In genomic region chr2:205695460-205695979, GRCh38 we compare ENCODE assay signal across 17 cellular contexts. TPM values are rescaled to one million over a fixed set of nuclear protein-coding genes. Genes with fewer than 3 reads are reported as not detected.
DNase-seq lines count a peak whose midpoint lies in the region; ATAC-seq and TF ChIP-seq lines count a peak whose summit lies in the region.
"Had no signal": no experiment of that assay in that cellular context is flagged by ENCODE, and none has a peak within 500 bp of the region (broad histone marks: within the 10 kb centered on the region; RNA-seq: fewer than 3 reads in every experiment).

No MANE protein-coding gene starts in this region.

- in situ Hi-C loops in gastrocnemius medialis (cut with MboI; ENCODE audit: low sequenced_read_pairs in 4 of 4) = loop anchor here in 1 of 4 donors (25.0 kb wide), 1 partner anchor 1383 kb away; no protein-coding TSS in a partner anchor

- H3K9ac ChIP-seq in rectal smooth muscle tissue (ENCODE audit: low read length) = no peak overlapping the region

- H3K4me3 ChIP-seq in rectal smooth muscle tissue (ENCODE audit: low read length) (peak overlapping the region; percentile 10), gastrocnemius medialis (no peak overlapping the region)
- H3K4me3 ChIP-seq: adrenal gland, HAP-1, heart right ventricle had no signal

- DNase-seq in CD1c-positive myeloid dendritic cell (ENCODE audit: extremely low spot score) (peak; percentile 59), RPMI7951 (ENCODE audit: low read depth) (peak; percentile 90), fibroblast of gingiva (ENCODE audit: low read depth) (peak; percentile 86), DMS53 (lab: John Stamatoyannopoulos, UW) (no peak), NCI-H2171 treated with DMSO at 0.1 percent for 48 hours (lab: John Stamatoyannopoulos, UW) (no peak), gastrocnemius medialis (no peak), germinal center (ENCODE audit: low spot score) (no peak)
- DNase-seq: activated CD8-positive, alpha-beta memory T cell treated with anti-CD3 and anti-CD28 coated beads, Interleukin-2, amount 50 U/mL, for 4 hours; adrenal gland; BE2C; DMS79; heart right ventricle; NCI-H1105 treated with DMSO at 0.1 percent for 48 hours; NCI-H524 treated with DMSO at 0.1 percent for 48 hours had no signal

- intact Hi-C loops in gastrocnemius medialis (cut with DNase I; ENCODE audit: low total_unique reads) = no loop called here

- H3K9me3 ChIP-seq in gastrocnemius medialis = no peaks in the 10 kb centered on the region
- H3K9me3 ChIP-seq: adrenal gland, BE2C, HAP-1, heart right ventricle had no signal

- TF ChIP-seq CTCF in gastrocnemius medialis (IDR thresholded peaks at IDR 0.05 in 4 of 5, conservative IDR thresholded peaks at IDR 0.05 in 1 of 5) = no peak

- H3K36me3 ChIP-seq in rectal smooth muscle tissue (ENCODE audit: control insufficient read depth, insufficient read depth, low read length) (no peaks in the 10 kb centered on the region), gastrocnemius medialis (no peaks in the 10 kb centered on the region)
- H3K36me3 ChIP-seq: BE2C, HAP-1 had no signal

- no peak for ATAC-seq in gastrocnemius medialis
- ATAC-seq: heart right ventricle had no signal

- peaks cover 94% of the 10 kb centered on the region for H3K4me1 ChIP-seq in rectal smooth muscle tissue (ENCODE audit: control insufficient read depth, insufficient read depth, low read length)
- H3K4me1 ChIP-seq in gastrocnemius medialis = no peaks in the 10 kb centered on the region

- no peak for TF ChIP-seq POLR2A in gastrocnemius medialis (IDR thresholded peaks at IDR 0.05)

- H3K27me3 ChIP-seq in rectal smooth muscle tissue (ENCODE audit: control insufficient read depth, insufficient read depth, low read length) = no peaks in the 10 kb centered on the region
- no peaks in the 10 kb centered on the region for H3K27me3 ChIP-seq in gastrocnemius medialis
- H3K27me3 ChIP-seq: adrenal gland, BE2C, heart right ventricle had no signal

- H3K27ac ChIP-seq in rectal smooth muscle tissue (ENCODE audit: low read depth, low read length) (peak overlapping the region; percentile 97), gastrocnemius medialis (no peak overlapping the region)
- H3K27ac ChIP-seq: VCaP had no signal

RNA-seq across cellular contexts. Expression of gene NRP2, which starts 13.2 kb away (rescaled TPM):
- total RNA-seq in RPMI7951 (2014; rRNA removed; shearing (Covaris generic)) = 57.7 and 73.5 TPM in 2 replicates
- 1 to 10 TPM; 1.6 to 4.1 (median 2.2) TPM for total RNA-seq in gastrocnemius medialis

Comparison
In these comparisons a context has a peak if more than half of its experiments do, and no peak if none do; other contexts are left out.
1. DNase-seq: peak in CD1c-positive myeloid dendritic cell (single experiment), RPMI7951 (single experiment) and fibroblast of gingiva (single experiment); none in DMS53 (single experiment), NCI-H2171 treated with DMSO at 0.1 percent for 48 hours (single experiment), gastrocnemius medialis (0 of 2) and germinal center (single experiment).
2. RNA of gene NRP2, which starts 13.2 kb away (total RNA-seq): 57.7 to 73.5 TPM in RPMI7951; 1.6 to 4.1 TPM in gastrocnemius medialis; every median in the first group is over 10 times any median in the second.